ENCODE assay signal across 8 cellular contexts in genomic region chr1:87331319-87332269, GRCh38. TPM values are rescaled to one million over a fixed set of nuclear protein-coding genes. Genes with fewer than 3 reads are reported as not detected.
DNase-seq lines count a peak whose midpoint lies in the region; ATAC-seq, FAIRE-seq and TF ChIP-seq lines count a peak whose summit lies in the region.

No MANE protein-coding gene starts in this region.

- H3K27ac ChIP-seq in HEK293 (ENCODE audit: extremely low read depth, low read depth, low read length) (peak overlapping the region; percentile 94), H1 (ENCODE audit: low read depth, low read length) (peak overlapping the region; percentile 74; the same call in 1 of the 2 replicates)

- H3K4me3 Mint-ChIP-seq in activated CD8-positive, alpha-beta T cell treated with anti-CD3 and anti-CD28 coated beads, Interleukin-2, amount 10 ng/mL, durations not matched to agents 7 days and 5 days = peak overlapping the region; percentile 81

- FAIRE-seq in H1 (lab: Jason Lieb, UNC) = no peak

- H3K36me3 Mint-ChIP-seq in activated CD8-positive, alpha-beta T cell treated with anti-CD3 and anti-CD28 coated beads, Interleukin-2, amount 10 ng/mL, durations not matched to agents 7 days and 5 days (ENCODE audit: low read depth) = peaks cover 33% of the 10 kb centered on the region

- H3K4me1 ChIP-seq in HEK293 (ENCODE audit: control insufficient read depth, insufficient read depth, low read length) = peaks cover 20% of the 10 kb centered on the region
- peaks cover 2 to 24% (median 19%) of the 10 kb centered on the region in 4 experiments; a peak in 6 of 7 replicates for H3K4me1 ChIP-seq in H1 (replicated peaks in 1 of 4; ENCODE audit: control insufficient read depth in 3 of 4, insufficient read depth in 4 of 4, low read length in 3 of 4)

- H3K18ac ChIP-seq in H1 (ENCODE audit: extremely low read depth, low read length) = no peak overlapping the region

- H3K4me1 Mint-ChIP-seq in activated CD8-positive, alpha-beta T cell treated with anti-CD3 and anti-CD28 coated beads, Interleukin-2, amount 10 ng/mL, durations not matched to agents 7 days and 5 days (ENCODE audit: low read depth) = peaks cover 43% of the 10 kb centered on the region

- H2BK12ac ChIP-seq in H1 (ENCODE audit: low read depth, low read length) = no peak overlapping the region

- POLR2A ChIA-PET in HEK293 (lab: Yijun Ruan, JAX) (interaction anchor here (0.6 to 1.9 kb wide), 2 partner anchors 627 to 1353 kb away, joined by 4 to 6 read pairs; partner anchors contain the start of gene PKN2), H1 (lab: Charles Lee; ENCODE audit: partially characterized antibody) (interaction anchor here (0.7 to 13.4 kb wide), 8 partner anchors 14 to 132 kb away, joined by 3 to 184 read pairs (median 4); no protein-coding TSS in a partner anchor)
- POLR2A ChIA-PET in activated CD8-positive, alpha-beta T cell treated with anti-CD3 and anti-CD28 coated beads, Interleukin-2, amount 10 ng/mL, durations not matched to agents 7 days and 5 days (lab: Charles Lee) = interaction anchor here (0.9 to 1.6 kb wide), 2 partner anchors 286 to 935 kb away, joined by 3 to 5 read pairs; partner anchors contain the start of gene ODF2L

- no peaks in the 10 kb centered on the region for H3K9me3 Mint-ChIP-seq in activated CD8-positive, alpha-beta T cell treated with anti-CD3 and anti-CD28 coated beads, Interleukin-2, amount 10 ng/mL, durations not matched to agents 7 days and 5 days (ENCODE audit: insufficient read depth)

- no peak overlapping the region for H3K4ac ChIP-seq in H1 (replicated peaks; ENCODE audit: insufficient read length, low read depth, low read length)

- no peak overlapping the region for H2BK120ac ChIP-seq in H1 (replicated peaks; ENCODE audit: low read depth, low read length)

- no peak overlapping the region for H3K56ac ChIP-seq in H1 (replicated peaks; ENCODE audit: insufficient read length, low read depth, low read length)

- WGBS in H1 (ENCODE audit: extremely low coverage in 1 of 2, insufficient coverage in 1 of 2, insufficient read length in 1 of 2, insufficient replicate concordance in 2 of 2, low coverage in 1 of 2, low lambda C conversion rate in 2 of 2, missing lambda C conversion rate in 1 of 2), 2 experiments = 5% methylated on average over 23 of the region's 67 CpGs; no CpG with 5 or more reads in 1 of the 2 experiments

- peaks cover 7 to 9% of the 10 kb centered on the region in 2 experiments for H4K20me1 ChIP-seq in H1 (replicated peaks in 1 of 2; ENCODE audit: control insufficient read depth in 1 of 2, insufficient read depth in 2 of 2, low read length in 2 of 2)

- H4K8ac ChIP-seq in H1 (ENCODE audit: extremely low read depth, insufficient read depth, low read length) = peak overlapping the region; percentile 9

- peak overlapping the region; percentile 38 to 74 (median 55) for H3K9ac ChIP-seq in H1 (replicated peaks in 1 of 4; ENCODE audit: extremely low read depth in 1 of 4, low read depth in 3 of 4, low read length in 3 of 4)

- ATAC-seq in activated CD8-positive, alpha-beta T cell treated with anti-CD3 and anti-CD28 coated beads, Interleukin-2, amount 10 ng/mL, durations not matched to agents 7 days and 5 days = peak; percentile 17
- no peak for ATAC-seq in HG03442 (IDR thresholded peaks at IDR 0.05; ENCODE audit: unreplicated experiment)

- H3K27me3 Mint-ChIP-seq in activated CD8-positive, alpha-beta T cell treated with anti-CD3 and anti-CD28 coated beads, Interleukin-2, amount 10 ng/mL, durations not matched to agents 7 days and 5 days (ENCODE audit: low read depth) = no peaks in the 10 kb centered on the region

- H3K79me1 ChIP-seq in H1 (ENCODE audit: low read depth, low read length) = peaks cover 3% of the 10 kb centered on the region; the same call in 1 of the 2 replicates

- 0 out of 3 replicates have a peak, but pooled peaks of 1 of the 2 experiments have one; percentile 16 for TF ChIP-seq EP300 in H1 (IDR thresholded peaks at IDR 0.05; ENCODE audit: borderline replicate concordance in 1 of 2, low read depth in 2 of 2, low read length in 2 of 2)

- H3K27ac Mint-ChIP-seq in activated CD8-positive, alpha-beta T cell treated with anti-CD3 and anti-CD28 coated beads, Interleukin-2, amount 10 ng/mL, durations not matched to agents 7 days and 5 days = peak overlapping the region; percentile 97

- DNase-seq in ELR (ENCODE audit: low read depth) = peak; percentile 69
- DNase-seq in NCI-H510A treated with DMSO at 0.1 percent for 48 hours (lab: John Stamatoyannopoulos, UW) = peak; percentile 97
- DNase-seq in activated CD8-positive, alpha-beta T cell treated with anti-CD3 and anti-CD28 coated beads, Interleukin-2, amount 10 ng/mL, durations not matched to agents 7 days and 5 days = peak; percentile 83
- peak; percentile 77 to 86 for DNase-seq in H1 (ENCODE audit: low read depth in 1 of 2, low spot score in 2 of 2)
- DNase-seq in lung microvascular endothelial cell (ENCODE audit: low read depth in 2 of 2) = peak; percentile 63 to 65
- DNase-seq in stimulated activated CD8-positive, alpha-beta memory T cell treated with anti-CD3 and anti-CD28 coated beads, Interleukin-15, amount 100 ng/mL, for 4 hours (ENCODE audit: low read depth in 2 of 2) = peak; percentile 43 to 44

- H3K4me3 ChIP-seq in HEK293 (ENCODE audit: low read depth, low read length) (peak overlapping the region; percentile 73), H1 (ENCODE audit: extremely low read depth in 1 of 4, insufficient read depth in 2 of 4, low read depth in 3 of 4, low read length in 4 of 4) (peak overlapping the region; percentile 74 to 85 (median 82))

- H3K14ac ChIP-seq in H1 (ENCODE audit: insufficient read length) = no peak overlapping the region

- CTCF ChIA-PET in HEK293 (lab: Yijun Ruan, JAX) (interaction anchor here (0.6 to 0.8 kb wide), 2 partner anchors 38 to 143 kb away, joined by 3 to 4 read pairs; no protein-coding TSS in a partner anchor), H1 (lab: Charles Lee; ENCODE audit: partially characterized antibody) (interaction anchor here (0.8 to 2.3 kb wide), 7 partner anchors 10 to 182 kb away, joined by 3 to 21 read pairs (median 3); no protein-coding TSS in a partner anchor)
- CTCF ChIA-PET in activated CD8-positive, alpha-beta T cell treated with anti-CD3 and anti-CD28 coated beads, Interleukin-2, amount 10 ng/mL, durations not matched to agents 7 days and 5 days (lab: Charles Lee) = no interaction called here

- H3K9me3 ChIP-seq in HEK293 (ENCODE audit: control insufficient read depth, insufficient read depth, low read depth, low read length) = no peaks in the 10 kb centered on the region
- H3K9me3 ChIP-seq in H1 (ENCODE audit: insufficient read depth in 2 of 2, low read depth in 1 of 2, low read length in 1 of 2) = no peaks in the 10 kb centered on the region

- H3K23ac ChIP-seq in H1 (ENCODE audit: insufficient read length) = no peak overlapping the region

- H2BK5ac ChIP-seq in H1 (ENCODE audit: low read depth, low read length) = 0 out of 2 replicates have a peak overlapping the region, but pooled peaks have one; percentile 30

- TF ChIP-seq RAD21 in H1 (IDR thresholded peaks at IDR 0.05 in 1 of 2, conservative IDR thresholded peaks at IDR 0.05 in 1 of 2; ENCODE audit: low read depth in 2 of 2, low read length in 2 of 2) = peak in 1 of 2 experiments; percentile 25; a peak in 1 of 4 replicates

- H3K79me2 ChIP-seq in H1 (ENCODE audit: control insufficient read depth in 1 of 2, insufficient read depth in 2 of 2, low read length in 2 of 2) = peaks cover 0 to 48% of the 10 kb centered on the region in 2 experiments; a peak in 3 of 4 replicates

- H3K36me3 ChIP-seq in HEK293 (ENCODE audit: control insufficient read depth in 2 of 2, insufficient read depth in 1 of 2, low read length in 2 of 2) (peaks cover 7 to 18% of the 10 kb centered on the region in 2 experiments; a peak in 2 of 3 replicates), H1 (ENCODE audit: control insufficient read depth in 2 of 4, insufficient read depth in 4 of 4, low read length in 3 of 4) (peaks cover 0 to 17% (median 3%) of the 10 kb centered on the region in 4 experiments; a peak in 2 of 8 replicates)

- peak in 1 of 2 experiments; percentile 55; a peak in 2 of 3 replicates for TF ChIP-seq POLR2A in H1 (IDR thresholded peaks at IDR 0.05; ENCODE audit: control extremely low read depth in 1 of 2, low read depth in 2 of 2, low read length in 2 of 2)

- H3K27me3 ChIP-seq in H1 (replicated peaks in 1 of 4; ENCODE audit: control insufficient read depth in 3 of 4, extremely low read depth in 1 of 4, insufficient read depth in 3 of 4, low read length in 3 of 4) = no peaks in the 10 kb centered on the region

- no peak overlapping the region for H2AK5ac ChIP-seq in H1 (ENCODE audit: low read depth, low read length)

- H2BK15ac ChIP-seq in H1 (ENCODE audit: low read length) = no peak overlapping the region

- TF ChIP-seq CTCF in HEK293 (tag by site-specific recombination; IDR thresholded peaks at IDR 0.05) (peak; percentile 85), H1 (IDR thresholded peaks at IDR 0.05; ENCODE audit: control extremely low read depth in 1 of 3, insufficient read depth in 1 of 3, low read depth in 1 of 3, low read length in 3 of 3) (peak; percentile 19 to 21 (median 21); a peak in 3 of 4 replicates)

- H2BK20ac ChIP-seq in H1 (ENCODE audit: low read length) = no peak overlapping the region

- peaks cover 14% of the 10 kb centered on the region for H3K23me2 ChIP-seq in H1 (ENCODE audit: low read depth, low read length)

- H2AFZ ChIP-seq in H1 (ENCODE audit: low read length) = no peak overlapping the region

- peak overlapping the region; percentile 88 to 90 for H3K4me2 ChIP-seq in H1 (ENCODE audit: insufficient read depth in 1 of 2, low read depth in 2 of 2, low read length in 2 of 2)

- H4K91ac ChIP-seq in H1 (replicated peaks; ENCODE audit: insufficient read length, low read length) = no peak overlapping the region

- H4K5ac ChIP-seq in H1 (ENCODE audit: insufficient read length, low read depth, low read length) = no peak overlapping the region

TF ChIP-seq in HEK293, 187 proteins besides CTCF, POLR2A, EP300 and RAD21 (continues in another document):
- peak; percentile 93 for TF ChIP-seq WT1 (tag by site-specific recombination; IDR thresholded peaks at IDR 0.05)

TF ChIP-seq in H1, 55 proteins besides CTCF, POLR2A, EP300 and RAD21 (continues in another document):
- peak; percentile 44 for TF ChIP-seq TAF1 (IDR thresholded peaks at IDR 0.05; ENCODE audit: low read depth, low read length)

RNA-seq across cellular contexts. Expression of gene LMO4, which starts 2.9 kb away (rescaled TPM):
- total RNA-seq in activated CD8-positive, alpha-beta T cell treated with anti-CD3 and anti-CD28 coated beads, Interleukin-2, amount 10 ng/mL, durations not matched to agents 7 days and 5 days = 10 to 100 TPM; 38.3 to 39.3 TPM
- 65.6 and 71.7 TPM in 2 replicates for total RNA-seq in H1 (2021; fragmentation: NEBNext Ultra II Directional; extraction: Animal tissue kit (Norgen Biotek cat#: 25700))
- polyA plus RNA-seq in H1 (2011; rRNA removed) = 77.6 and 98.7 TPM in 2 replicates
- polyA plus RNA-seq in H1 (2011; cell fraction: cytosol; rRNA removed) = 84.3 TPM
- 79.1 TPM for polyA plus RNA-seq in H1 (2011; cell fraction: nucleus; rRNA removed)
- 61.4 to 75.2 TPM (median 67.8 TPM) in 4 replicates for polyA plus RNA-seq in H1 (2012, experiment 1 of 2)
- polyA plus RNA-seq in H1 (2012, experiment 2 of 2) = 77.0 TPM
- polyA plus RNA-seq in H1 (2013, experiment 1 of 2) = 61.1 TPM
- polyA plus RNA-seq in H1 (2013, experiment 2 of 2) = 65.8 TPM
- polyA minus RNA-seq in H1 (2011; rRNA and poly(A)+ RNA removed) = 56.3 and 60.4 TPM in 2 replicates
- 35.3 TPM for polyA minus RNA-seq in H1 (2011; cell fraction: cytosol; rRNA and poly(A)+ RNA removed)
- 35.5 TPM for polyA minus RNA-seq in H1 (2011; cell fraction: nucleus; rRNA and poly(A)+ RNA removed)
- 12.4 and 13.5 TPM in 2 replicates for total RNA-seq in lung microvascular endothelial cell

Comparison
In these comparisons a context has a peak if more than half of its experiments do, and no peak if none do; other contexts are left out.
1. DNase-seq: peak in every context shown above with its lines; median percentile 97 in NCI-H510A treated with DMSO at 0.1 percent for 48 hours; 83 in activated CD8-positive, alpha-beta T cell treated with anti-CD3 and anti-CD28 coated beads, Interleukin-2, amount 10 ng/mL, durations not matched to agents 7 days and 5 days; 82 in H1; 69 in ELR; 64 in lung microvascular endothelial cell; 44 in stimulated activated CD8-positive, alpha-beta memory T cell treated with anti-CD3 and anti-CD28 coated beads, Interleukin-15, amount 100 ng/mL, for 4 hours.